In genomic region chr14:56659361-56659760, GRCh38 we compare ENCODE assay signal across 14 cellular contexts.
DNase-seq lines count a peak whose midpoint lies in the region; ATAC-seq and TF ChIP-seq lines count a peak whose summit lies in the region.
"Had no signal": no experiment of that assay in that cellular context is flagged by ENCODE, and none has a peak within 500 bp of the region (broad histone marks: within the 10 kb centered on the region; RNA-seq: fewer than 3 reads in every experiment).

No MANE protein-coding gene starts in this region.

- no peaks in the 10 kb centered on the region for H3K36me3 ChIP-seq in A673 (ENCODE audit: insufficient read depth, low read length, poor library complexity, severe bottlenecking)
- H3K36me3 ChIP-seq in H7 (replicated peaks; ENCODE audit: control insufficient read depth, insufficient read depth, low read length) = no peaks in the 10 kb centered on the region
- H3K36me3 ChIP-seq: BLaER1 treated with 17β-estradiol and CSF1 and Interleukin-3, amounts not matched to agents 10 nM and 100 nM; SJSA1 had no signal

- H3K4me1 ChIP-seq in A673 (ENCODE audit: insufficient read depth, low read length, poor library complexity, severe bottlenecking) = peaks cover 26% of the 10 kb centered on the region
- H3K4me1 ChIP-seq: SJSA1 had no signal

- H3K27me3 ChIP-seq in A673 (replicated peaks; ENCODE audit: insufficient read depth, low read depth, low read length, poor library complexity) (no peaks in the 10 kb centered on the region), H7 (ENCODE audit: control insufficient read depth, insufficient read depth, low read length) (no peaks in the 10 kb centered on the region)
- H3K27me3 ChIP-seq: BLaER1 treated with 17β-estradiol and CSF1 and Interleukin-3, amounts not matched to agents 10 nM and 100 nM; SJSA1 had no signal

- H3K9me3 ChIP-seq in A673 (ENCODE audit: low read depth, low read length, poor library complexity, severe bottlenecking) = no peaks in the 10 kb centered on the region
- H3K9me3 ChIP-seq: BLaER1 treated with 17β-estradiol and CSF1 and Interleukin-3, amounts not matched to agents 10 nM and 100 nM; SJSA1 had no signal

- DNase-seq in A673 (ENCODE audit: low spot score) (peak; percentile 88), H7 (peak; percentile 52), WTC11 (ENCODE audit: low spot score) (no peak), nephron progenitor cell (peak; percentile 7), COLO829 (ENCODE audit: low spot score) (no peak), HPDE6-E6E7 (ENCODE audit: extremely low spot score) (no peak), NCI-H526 (lab: John Stamatoyannopoulos, UW) (no peak)
- DNase-seq: CD8-positive, alpha-beta memory T cell; KG1; NCI-H1417 treated with DMSO at 0.1 percent for 48 hours; NCI-H1930 had no signal

- peaks cover 24% of the 10 kb centered on the region for H3K27me3 Mint-ChIP-seq in WTC11 (ENCODE audit: low read depth)
- H3K27me3 Mint-ChIP-seq in nephron progenitor cell (ENCODE audit: low read depth, poor library complexity) = peaks cover 1% of the 10 kb centered on the region
- H3K27me3 Mint-ChIP-seq: CD8-positive, alpha-beta memory T cell had no signal

- H3K4me1 Mint-ChIP-seq in WTC11 (peaks cover 33% of the 10 kb centered on the region), nephron progenitor cell (peaks cover 42% of the 10 kb centered on the region)
- H3K4me1 Mint-ChIP-seq: CD8-positive, alpha-beta memory T cell had no signal

- TF ChIP-seq CTCF in A673 (conservative IDR thresholded peaks at IDR 0.05; ENCODE audit: low read depth, low read length) (no peak), WTC11 (IDR thresholded peaks at IDR 0.05) (no peak), nephron progenitor cell (IDR thresholded peaks at IDR 0.05) (no peak)

- H3K4me3 Mint-ChIP-seq in WTC11 (no peak overlapping the region), nephron progenitor cell (no peak overlapping the region)
- H3K4me3 Mint-ChIP-seq: CD8-positive, alpha-beta memory T cell had no signal

- no peak overlapping the region for H3K27ac Mint-ChIP-seq in WTC11
- H3K27ac Mint-ChIP-seq in nephron progenitor cell = no peak overlapping the region
- H3K27ac Mint-ChIP-seq: CD8-positive, alpha-beta memory T cell had no signal

- peak overlapping the region; percentile 84 for H3K27ac ChIP-seq in A673 (ENCODE audit: low read depth, low read length, poor library complexity, severe bottlenecking)
- H3K27ac ChIP-seq: HL-60, SJSA1 had no signal

- CTCF ChIA-PET in A673 (lab: Charles Lee) = interaction anchor here (0.7 to 1.1 kb wide), 5 partner anchors 11 to 539 kb away, joined by 3 to 11 read pairs (median 5); no protein-coding TSS in a partner anchor
- CTCF ChIA-PET in WTC11 (lab: Charles Lee) = interaction anchor here (0.5 to 1.1 kb wide), 8 partner anchors 21 to 523 kb away, joined by 3 to 5 read pairs (median 3); no protein-coding TSS in a partner anchor

- H3K9me3 Mint-ChIP-seq in WTC11 (no peaks in the 10 kb centered on the region), nephron progenitor cell (no peaks in the 10 kb centered on the region)

- H3K4me3 ChIP-seq in A673 (ENCODE audit: low read depth, low read length, poor library complexity, severe bottlenecking) (peak overlapping the region; percentile 29), H7 (ENCODE audit: insufficient read depth, low read depth, low read length) (no peak overlapping the region)
- H3K4me3 ChIP-seq: BLaER1 treated with 17β-estradiol and CSF1 and Interleukin-3, amounts not matched to agents 10 nM and 100 nM; SJSA1 had no signal

- intact Hi-C loops in A673 (cut with micrococcal nuclease; ENCODE audit: unreplicated experiment) = loop anchor here (10.0 kb wide), 1 partner anchor 525 kb away; no protein-coding TSS in a partner anchor

- POLR2A ChIA-PET in A673 (lab: Charles Lee; ENCODE audit: low non-redundant PET) = no interaction called here
- POLR2A ChIA-PET in WTC11 (lab: Charles Lee) = interaction anchor here (0.6 to 0.7 kb wide), 2 partner anchors 74 to 106 kb away, joined by 3 to 4 read pairs; no protein-coding TSS in a partner anchor

- no TSS peak for BruUV-seq in A673 (replicated peaks; lab: Mats Ljungman, UMichigan)

- peak; percentile 31 for ATAC-seq in WTC11

- H3K36me3 Mint-ChIP-seq in WTC11 = peaks cover 2% of the 10 kb centered on the region; the same call in 1 of the 2 replicates
- H3K36me3 Mint-ChIP-seq in nephron progenitor cell (ENCODE audit: low read depth) = no peaks in the 10 kb centered on the region

TF ChIP-seq in WTC11, 78 proteins besides CTCF, POLR2A, EP300 and RAD21:
- TF ChIP-seq, protein P1, sequence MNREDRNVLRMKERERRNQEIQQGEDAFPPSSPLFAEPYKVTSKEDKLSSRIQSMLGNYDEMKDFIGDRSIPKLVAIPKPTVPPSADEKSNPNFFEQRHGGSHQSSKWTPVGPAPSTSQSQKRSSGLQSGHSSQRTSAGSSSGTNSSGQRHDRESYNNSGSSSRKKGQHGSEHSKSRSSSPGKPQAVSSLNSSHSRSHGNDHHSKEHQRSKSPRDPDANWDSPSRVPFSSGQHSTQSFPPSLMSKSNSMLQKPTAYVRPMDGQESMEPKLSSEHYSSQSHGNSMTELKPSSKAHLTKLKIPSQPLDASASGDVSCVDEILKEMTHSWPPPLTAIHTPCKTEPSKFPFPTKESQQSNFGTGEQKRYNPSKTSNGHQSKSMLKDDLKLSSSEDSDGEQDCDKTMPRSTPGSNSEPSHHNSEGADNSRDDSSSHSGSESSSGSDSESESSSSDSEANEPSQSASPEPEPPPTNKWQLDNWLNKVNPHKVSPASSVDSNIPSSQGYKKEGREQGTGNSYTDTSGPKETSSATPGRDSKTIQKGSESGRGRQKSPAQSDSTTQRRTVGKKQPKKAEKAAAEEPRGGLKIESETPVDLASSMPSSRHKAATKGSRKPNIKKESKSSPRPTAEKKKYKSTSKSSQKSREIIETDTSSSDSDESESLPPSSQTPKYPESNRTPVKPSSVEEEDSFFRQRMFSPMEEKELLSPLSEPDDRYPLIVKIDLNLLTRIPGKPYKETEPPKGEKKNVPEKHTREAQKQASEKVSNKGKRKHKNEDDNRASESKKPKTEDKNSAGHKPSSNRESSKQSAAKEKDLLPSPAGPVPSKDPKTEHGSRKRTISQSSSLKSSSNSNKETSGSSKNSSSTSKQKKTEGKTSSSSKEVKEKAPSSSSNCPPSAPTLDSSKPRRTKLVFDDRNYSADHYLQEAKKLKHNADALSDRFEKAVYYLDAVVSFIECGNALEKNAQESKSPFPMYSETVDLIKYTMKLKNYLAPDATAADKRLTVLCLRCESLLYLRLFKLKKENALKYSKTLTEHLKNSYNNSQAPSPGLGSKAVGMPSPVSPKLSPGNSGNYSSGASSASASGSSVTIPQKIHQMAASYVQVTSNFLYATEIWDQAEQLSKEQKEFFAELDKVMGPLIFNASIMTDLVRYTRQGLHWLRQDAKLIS (CRISPR knock-in tag; IDR thresholded peaks at IDR 0.05; ENCODE audit: borderline replicate concordance) = no peak
- TF ChIP-seq ZNF423 (CRISPR knock-in tag; IDR thresholded peaks at IDR 0.05) = 0 out of 2 replicates have a peak, but pooled peaks have one; percentile 28

Comparison
In these comparisons a context has a peak if more than half of its experiments do, and no peak if none do; other contexts are left out.
1. DNase-seq: peak in A673 (single experiment), H7 (single experiment) and nephron progenitor cell (single experiment); none in WTC11 (single experiment), COLO829 (single experiment), HPDE6-E6E7 (single experiment) and NCI-H526 (0 of 2).